27 cellular contexts compared by ENCODE assay signal in the genomic region with DNA sequence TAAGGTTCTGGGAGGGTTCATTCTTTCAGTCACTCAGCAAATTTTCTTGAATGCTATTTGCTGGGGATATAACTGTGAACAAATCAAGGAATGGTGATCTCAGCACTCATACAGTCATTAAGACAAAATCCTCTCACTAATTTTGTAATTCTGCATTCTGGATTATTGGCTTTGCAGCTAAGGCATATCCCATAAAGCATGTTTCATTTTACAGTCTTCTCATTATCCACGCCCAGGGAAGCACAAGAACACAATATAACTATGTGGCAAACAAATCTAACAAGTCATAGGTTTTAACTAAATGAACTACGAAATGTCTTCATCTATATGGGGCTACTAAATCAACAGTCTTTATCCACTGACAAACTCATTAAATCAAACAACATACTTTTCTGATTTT.
"Had no signal": no experiment of that assay in that cellular context is flagged by ENCODE, and none has a peak within 500 bp of the region (broad histone marks: within the 10 kb centered on the region; RNA-seq: fewer than 3 reads in every experiment).

No MANE protein-coding gene starts in this region.

- H3K4me1 Mint-ChIP-seq: nephron progenitor cell had no signal

- DNase-seq: effector CD4-positive, alpha-beta T cell; endodermal cell; erythroblast; foreskin melanocyte; head of caudate nucleus; kidney; left cardiac atrium; left ventricle myocardium superior; mesenchymal stem cell; midbrain; naive thymus-derived CD4-positive, alpha-beta T cell; nephron progenitor cell; posterior cingulate gyrus; sigmoid colon; stimulated activated CD4-positive, alpha-beta T cell treated with anti-CD3 and anti-CD28 coated beads, Interleukin-2, amount 100 ng/mL, for 24 hours; stimulated activated CD4-positive, alpha-beta T cell treated with anti-CD3 and anti-CD28 coated beads, Interleukin-4, amount 100 ng/mL, for 4 hours; stimulated activated naive B cell treated with anti-CD40 and anti-IgM and Interleukin-4, amounts not matched to agents 10 μg/mL and 1 μg/mL and 100 μg/mL, for 72 hours; stimulated activated naive CD8-positive, alpha-beta T cell treated with anti-CD3 and anti-CD28 coated beads, Interleukin-15, amount 100 ng/mL, for 72 hours; testis; upper lobe of right lung had no signal

- FAIRE-seq: endothelial cell of umbilical vein, kidney had no signal

- H3K4me3 ChIP-seq: hepatocyte, lung, right atrium auricular region, sigmoid colon, skin epidermis, testis, tibial nerve, upper lobe of right lung, vagina had no signal

- H3K4me3 Mint-ChIP-seq: endodermal cell; naive thymus-derived CD4-positive, alpha-beta T cell; nephron progenitor cell; stimulated activated naive B cell treated with anti-CD40 and anti-IgM and Interleukin-4, amounts not matched to agents 10 μg/mL and 1 μg/mL and 100 μg/mL, for 72 hours; stimulated activated naive CD8-positive, alpha-beta T cell treated with anti-CD3 and anti-CD28 coated beads, Interleukin-15, amount 100 ng/mL, for 72 hours had no signal

- H3K36me3 ChIP-seq: right atrium auricular region, sigmoid colon, tibial nerve, upper lobe of right lung, vagina had no signal

- ATAC-seq: left cardiac atrium; left ventricle myocardium superior; naive thymus-derived CD4-positive, alpha-beta T cell; stimulated activated naive B cell treated with anti-CD40 and anti-IgM and Interleukin-4, amounts not matched to agents 10 μg/mL and 1 μg/mL and 100 μg/mL, for 72 hours; stimulated activated naive CD8-positive, alpha-beta T cell treated with anti-CD3 and anti-CD28 coated beads, Interleukin-15, amount 100 ng/mL, for 72 hours; upper lobe of right lung had no signal

- H3K9me3 Mint-ChIP-seq: endodermal cell, nephron progenitor cell had no signal

- H3K27ac Mint-ChIP-seq: stimulated activated naive B cell treated with anti-CD40 and anti-IgM and Interleukin-4, amounts not matched to agents 10 μg/mL and 1 μg/mL and 100 μg/mL, for 72 hours had no signal

- H3K9me3 ChIP-seq: right atrium auricular region, sigmoid colon, testis, tibial nerve, upper lobe of right lung, vagina had no signal

- H3K27me3 Mint-ChIP-seq: naive thymus-derived CD4-positive, alpha-beta T cell; stimulated activated naive B cell treated with anti-CD40 and anti-IgM and Interleukin-4, amounts not matched to agents 10 μg/mL and 1 μg/mL and 100 μg/mL, for 72 hours; stimulated activated naive CD8-positive, alpha-beta T cell treated with anti-CD3 and anti-CD28 coated beads, Interleukin-15, amount 100 ng/mL, for 72 hours had no signal

- H3K27ac ChIP-seq: hepatocyte, right atrium auricular region, sigmoid colon, skin epidermis, testis, tibial nerve, upper lobe of right lung, vagina had no signal
